Comparison of ENCODE assay signal across 26 cellular contexts in the genomic region with DNA sequence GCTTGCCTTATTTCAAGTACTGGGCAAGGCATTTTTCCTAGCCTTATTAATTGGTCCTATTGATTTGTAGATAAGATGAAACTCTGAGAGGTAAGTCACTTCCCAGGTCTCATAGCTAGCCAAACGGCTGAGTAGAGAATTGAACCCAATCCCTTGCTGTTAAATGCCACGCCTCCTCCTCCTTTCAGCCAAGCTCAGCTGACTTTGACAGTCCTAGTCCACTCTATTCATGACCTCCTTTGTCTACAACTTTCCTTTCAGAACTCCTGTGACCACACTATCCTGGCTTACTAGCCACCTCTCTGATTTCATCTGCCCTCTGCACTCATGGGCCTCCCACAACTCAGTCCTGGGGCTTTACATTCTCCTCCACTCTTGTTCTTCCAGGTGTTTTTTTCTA. TPM values are rescaled to one million over a fixed set of nuclear protein-coding genes. Genes with fewer than 3 reads are reported as not detected.
"Had no signal": no experiment of that assay in that cellular context is flagged by ENCODE, and none has a peak within 500 bp of the region (broad histone marks: within the 10 kb centered on the region; RNA-seq: fewer than 3 reads in every experiment).

No MANE protein-coding gene starts in this region.

- H3K27ac ChIP-seq: left lung, lower lobe of right lung, ovary, spleen, suprapubic skin had no signal

- ATAC-seq: left colon; left lung; lower lobe of right lung; naive thymus-derived CD4-positive, alpha-beta T cell; natural killer cell treated with Interleukin-12 subunit alpha and Interleukin-12 subunit beta and Interleukin-15 and Interleukin-18, amount 100 ng/mL, for 72 hours; right cardiac atrium; sciatic nerve; stimulated activated effector memory CD8-positive, alpha-beta T cell treated with anti-CD3 and anti-CD28 coated beads, Interleukin-12 subunit alpha, Interleukin-12 subunit beta, amount 100 ng/mL, for 72 hours had no signal

- H3K4me3 ChIP-seq: left lung, lower lobe of right lung, ovary, spleen, suprapubic skin, thoracic aorta, tibial nerve, uterus had no signal

- H3K9me3 ChIP-seq: left lung, lower lobe of right lung, ovary, spleen, suprapubic skin, thoracic aorta, tibial nerve, uterus had no signal

- FAIRE-seq: islet of Langerhans, kidney, small intestine had no signal

- DNase-seq: hypothalamus; immature natural killer cell; kidney; left colon; left lung; lower lobe of right lung; mammary epithelial cell; mesendoderm; naive thymus-derived CD4-positive, alpha-beta T cell; ovary; retina; right cardiac atrium; small intestine; spleen; stimulated activated CD4-positive, alpha-beta T cell treated with anti-CD3 and anti-CD28 coated beads, Interleukin-4, amount 100 ng/mL, for 24 hours; stimulated activated naive CD4-positive, alpha-beta T cell; uterus had no signal

- H3K36me3 ChIP-seq: left lung, lower lobe of right lung, ovary, spleen, suprapubic skin, thoracic aorta, tibial nerve, uterus had no signal

- H3K4me1 ChIP-seq: lower lobe of right lung, uterus had no signal

- H3K27me3 ChIP-seq: ovary, uterus had no signal

RNA-seq across cellular contexts. Expression of gene NGF, which starts 3.9 kb away (rescaled TPM):
- total RNA-seq: mononuclear cell; naive thymus-derived CD4-positive, alpha-beta T cell; natural killer cell treated with Interleukin-12 subunit alpha and Interleukin-12 subunit beta and Interleukin-15 and Interleukin-18, amount 100 ng/mL, for 72 hours had no signal
- polyA plus RNA-seq: immature natural killer cell; mammary epithelial cell; naive thymus-derived CD4-positive, alpha-beta T cell; neural cell had no signal
